ENCODE assay signal across 9 cellular contexts in the genomic region with DNA sequence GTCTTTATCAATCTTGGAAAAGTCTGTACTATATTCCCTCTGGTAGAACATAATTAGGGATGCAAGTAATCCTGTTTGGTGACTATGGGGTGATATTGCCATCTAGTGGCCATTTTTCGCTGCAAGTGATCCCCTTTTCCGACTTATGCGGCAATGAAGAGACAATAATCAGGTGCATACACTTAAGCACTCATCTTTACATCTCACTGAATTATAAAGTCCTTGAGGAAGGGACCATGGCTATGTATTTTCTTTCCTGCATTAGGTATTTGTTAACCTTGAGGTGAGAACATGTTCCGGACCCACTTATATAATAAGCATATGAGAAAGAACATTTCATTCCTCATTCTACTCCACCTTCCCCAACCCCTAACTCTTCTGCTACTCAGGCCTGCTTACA. TPM values are rescaled to one million over a fixed set of nuclear protein-coding genes. Genes with fewer than 3 reads are reported as not detected.
DNase-seq lines count a peak whose midpoint lies in the region; ATAC-seq and TF ChIP-seq lines count a peak whose summit lies in the region.
"Had no signal": no experiment of that assay in that cellular context is flagged by ENCODE, and none has a peak within 500 bp of the region (broad histone marks: within the 10 kb centered on the region; RNA-seq: fewer than 3 reads in every experiment).

No MANE protein-coding gene starts in this region.

- no peak overlapping the region for H3K27ac Mint-ChIP-seq in osteocyte (ENCODE audit: unreplicated experiment)

- H3K9me3 ChIP-seq in gastroesophageal sphincter = peaks cover 0 to 5% (median 0%) of the 10 kb centered on the region in 3 donors

- H3K36me3 ChIP-seq in gastroesophageal sphincter = peaks cover 0 to 70% of the 10 kb centered on the region in 2 donors

- no peaks in the 10 kb centered on the region for H3K4me1 ChIP-seq in gastroesophageal sphincter

- TF ChIP-seq CTCF in gastroesophageal sphincter (IDR thresholded peaks at IDR 0.05) = peak; percentile 78 to 91 (median 88)
- TF ChIP-seq CTCF in osteocyte (IDR thresholded peaks at IDR 0.05) = peak; percentile 88

- 25% methylated on average over 4 of the region's 4 CpGs for WGBS in gastroesophageal sphincter (ENCODE audit: low coverage in 1 of 2), 2 donors

- peaks cover 4% of the 10 kb centered on the region for H3K4me1 Mint-ChIP-seq in activated T-cell treated with anti-CD3 and anti-CD28 coated beads, Interleukin-2, amount 50 U/mL, for 4 hours (ENCODE audit: low read depth)
- H3K4me1 Mint-ChIP-seq in osteocyte (ENCODE audit: unreplicated experiment) = peaks cover 3% of the 10 kb centered on the region

- DNase-seq in activated CD4-positive, CD25-positive, alpha-beta regulatory T cell treated with anti-CD3 and anti-CD28 coated beads, Interleukin-2, amount 50 U/mL, for 16 hours (ENCODE audit: low read depth, low spot score) = peak; percentile 21
- no peak for DNase-seq in activated CD4-positive, CD25-positive, alpha-beta regulatory T cell treated with anti-CD3 and anti-CD28 coated beads, Interleukin-2, amount 50 U/mL, for 72 hours
- peak; percentile 14 for DNase-seq in HK-2 (ENCODE audit: unreplicated experiment)
- DNase-seq in NCI-H82 (lab: John Stamatoyannopoulos, UW) = peak; percentile 78
- DNase-seq in activated T-cell treated with anti-CD3 and anti-CD28 coated beads, Interleukin-2, amount 50 U/mL, for 4 hours = peak; percentile 30
- no peak for DNase-seq in osteocyte (ENCODE audit: extremely low spot score, unreplicated experiment)

- no peaks in the 10 kb centered on the region for H3K27me3 Mint-ChIP-seq in activated T-cell treated with anti-CD3 and anti-CD28 coated beads, Interleukin-2, amount 50 U/mL, for 4 hours (ENCODE audit: low read depth)
- H3K27me3 Mint-ChIP-seq in osteocyte (ENCODE audit: unreplicated experiment) = no peaks in the 10 kb centered on the region

- H3K27ac ChIP-seq in gastroesophageal sphincter = no peak overlapping the region

- no peak for TF ChIP-seq EP300 in gastroesophageal sphincter (IDR thresholded peaks at IDR 0.05)

- peaks cover 38% of the 10 kb centered on the region for H3K36me3 Mint-ChIP-seq in activated T-cell treated with anti-CD3 and anti-CD28 coated beads, Interleukin-2, amount 50 U/mL, for 4 hours (ENCODE audit: insufficient read depth)
- H3K36me3 Mint-ChIP-seq in osteocyte (ENCODE audit: unreplicated experiment) = peaks cover 44% of the 10 kb centered on the region

- H3K4me3 Mint-ChIP-seq in activated T-cell treated with anti-CD3 and anti-CD28 coated beads, Interleukin-2, amount 50 U/mL, for 4 hours = no peak overlapping the region
- H3K4me3 Mint-ChIP-seq in osteocyte (ENCODE audit: unreplicated experiment) = no peak overlapping the region

- TF ChIP-seq POLR2A in gastroesophageal sphincter (IDR thresholded peaks at IDR 0.05) = no peak

- peaks cover 13% of the 10 kb centered on the region for H3K9me3 Mint-ChIP-seq in activated T-cell treated with anti-CD3 and anti-CD28 coated beads, Interleukin-2, amount 50 U/mL, for 4 hours
- peaks cover 18% of the 10 kb centered on the region for H3K9me3 Mint-ChIP-seq in osteocyte (ENCODE audit: unreplicated experiment)

- ATAC-seq in activated T-cell treated with anti-CD3 and anti-CD28 coated beads, Interleukin-2, amount 50 U/mL, for 4 hours = no peak
- ATAC-seq in gastroesophageal sphincter = peak; percentile 62
- no peak for ATAC-seq in GM19463 (IDR thresholded peaks at IDR 0.05; ENCODE audit: unreplicated experiment)

- no peaks in the 10 kb centered on the region for H3K27me3 ChIP-seq in gastroesophageal sphincter

- H3K4me3 ChIP-seq in gastroesophageal sphincter = no peak overlapping the region

RNA-seq across cellular contexts. Expression of a gene that starts 19.6 kb away (rescaled TPM):
- not detected for total RNA-seq in activated T-cell treated with anti-CD3 and anti-CD28 coated beads, Interleukin-2, amount 50 U/mL, for 4 hours
- 1 to 10 TPM in 1 of 4 donors, under 1 TPM in 2, not detected in 1; 0.08 to 1.1 (median 0.67) TPM for total RNA-seq in gastroesophageal sphincter
- 0.26 and 0.48 TPM in 2 replicates for total RNA-seq in osteocyte
- total RNA-seq: mononuclear cell had no signal

RNA-seq across cellular contexts. Expression of a gene that starts 21.0 kb away (rescaled TPM):
- total RNA-seq in activated T-cell treated with anti-CD3 and anti-CD28 coated beads, Interleukin-2, amount 50 U/mL, for 4 hours = 10 to 100 TPM; 51.4 to 59.1 (median 54.2) TPM
- total RNA-seq in gastroesophageal sphincter = 10 to 100 TPM; 11.2 to 45.9 (median 26.0) TPM
- total RNA-seq in osteocyte = 23.4 and 33.7 TPM in 2 replicates

Comparison
In these comparisons a context has a peak if more than half of its experiments do, and no peak if none do; other contexts are left out.
1. DNase-seq: peak in activated CD4-positive, CD25-positive, alpha-beta regulatory T cell treated with anti-CD3 and anti-CD28 coated beads, Interleukin-2, amount 50 U/mL, for 16 hours (single experiment), HK-2 (single experiment), NCI-H82 (single experiment) and activated T-cell treated with anti-CD3 and anti-CD28 coated beads, Interleukin-2, amount 50 U/mL, for 4 hours (single experiment); none in activated CD4-positive, CD25-positive, alpha-beta regulatory T cell treated with anti-CD3 and anti-CD28 coated beads, Interleukin-2, amount 50 U/mL, for 72 hours (single experiment) and osteocyte (single experiment).